ENCODE assay signal across 18 cellular contexts in genomic region chr3:139267300-139268246, GRCh38.
DNase-seq lines count a peak whose midpoint lies in the region; ATAC-seq and TF ChIP-seq lines count a peak whose summit lies in the region.
"Had no signal": no experiment of that assay in that cellular context is flagged by ENCODE, and none has a peak within 500 bp of the region (broad histone marks: within the 10 kb centered on the region; RNA-seq: fewer than 3 reads in every experiment).

No MANE protein-coding gene starts in this region.

- peaks cover 10% of the 10 kb centered on the region for H3K27me3 Mint-ChIP-seq in activated CD8-positive, alpha-beta memory T cell treated with anti-CD3 and anti-CD28 coated beads, Interleukin-2, amount 10 ng/mL, durations not matched to agents 7 days and 5 days
- H3K27me3 Mint-ChIP-seq in CD4-positive, alpha-beta memory T cell = peaks cover under 1 to 4% of the 10 kb centered on the region in 2 donors

- POLR2A ChIA-PET in CD4-positive, alpha-beta memory T cell (lab: Charles Lee; ENCODE audit: partially characterized antibody) = no interaction called here

- H3K4me1 Mint-ChIP-seq in activated CD8-positive, alpha-beta memory T cell treated with anti-CD3 and anti-CD28 coated beads, Interleukin-2, amount 10 ng/mL, durations not matched to agents 7 days and 5 days = no peaks in the 10 kb centered on the region
- no peaks in the 10 kb centered on the region for H3K4me1 Mint-ChIP-seq in CD4-positive, alpha-beta memory T cell

- H3K27ac ChIP-seq in left ventricle myocardium inferior (replicated peaks) (peak overlapping the region; percentile 61), vagina (no peak overlapping the region)
- no peak overlapping the region for H3K27ac ChIP-seq in CD4-positive, alpha-beta memory T cell (ENCODE audit: low read depth, low read length)

- H3K4me1 ChIP-seq in left ventricle myocardium inferior = peaks cover 24% of the 10 kb centered on the region
- no peaks in the 10 kb centered on the region for H3K4me1 ChIP-seq in vagina
- no peaks in the 10 kb centered on the region for H3K4me1 ChIP-seq in CD4-positive, alpha-beta memory T cell (ENCODE audit: insufficient read depth, low read length)

- CTCF ChIA-PET in activated CD8-positive, alpha-beta memory T cell treated with anti-CD3 and anti-CD28 coated beads, Interleukin-2, amount 10 ng/mL, durations not matched to agents 7 days and 5 days (lab: Charles Lee) = no interaction called here
- CTCF ChIA-PET in CD4-positive, alpha-beta memory T cell (lab: Charles Lee; ENCODE audit: partially characterized antibody) = no interaction called here

- H3K4me3 ChIP-seq in left ventricle myocardium inferior (no peak overlapping the region), vagina (no peak overlapping the region)
- no peak overlapping the region for H3K4me3 ChIP-seq in CD4-positive, alpha-beta memory T cell (ENCODE audit: low read length in 2 of 2)
- H3K4me3 ChIP-seq: GM12878 had no signal

- TF ChIP-seq POLR2A in vagina (IDR thresholded peaks at IDR 0.05) = no peak

- H3K9me3 ChIP-seq in left ventricle myocardium inferior (replicated peaks) = no peaks in the 10 kb centered on the region
- no peaks in the 10 kb centered on the region for H3K9me3 ChIP-seq in vagina
- no peaks in the 10 kb centered on the region for H3K9me3 ChIP-seq in CD4-positive, alpha-beta memory T cell (ENCODE audit: control insufficient read depth in 1 of 2, low read length in 2 of 2)

- TF ChIP-seq CTCF in left ventricle myocardium inferior (IDR thresholded peaks at IDR 0.05; ENCODE audit: borderline replicate concordance) (no peak), vagina (IDR thresholded peaks at IDR 0.05) (no peak)

- no peaks in the 10 kb centered on the region for H3K9me3 Mint-ChIP-seq in activated CD8-positive, alpha-beta memory T cell treated with anti-CD3 and anti-CD28 coated beads, Interleukin-2, amount 10 ng/mL, durations not matched to agents 7 days and 5 days (ENCODE audit: low read depth)
- H3K9me3 Mint-ChIP-seq in CD4-positive, alpha-beta memory T cell = no peaks in the 10 kb centered on the region
- H3K9me3 Mint-ChIP-seq: CD8-positive, alpha-beta T cell; HFFc6 had no signal

- H3K36me3 Mint-ChIP-seq in activated CD8-positive, alpha-beta memory T cell treated with anti-CD3 and anti-CD28 coated beads, Interleukin-2, amount 10 ng/mL, durations not matched to agents 7 days and 5 days = no peaks in the 10 kb centered on the region
- no peaks in the 10 kb centered on the region for H3K36me3 Mint-ChIP-seq in CD4-positive, alpha-beta memory T cell
- H3K36me3 Mint-ChIP-seq: CD8-positive, alpha-beta T cell had no signal

- DNase-seq in activated CD8-positive, alpha-beta memory T cell treated with anti-CD3 and anti-CD28 coated beads for 24 hours = peak; percentile 21
- DNase-seq in activated CD8-positive, alpha-beta memory T cell treated with anti-CD3 and anti-CD28 coated beads, Interleukin-2, amount 10 ng/mL, durations not matched to agents 7 days and 5 days = no peak
- DNase-seq in left ventricle myocardium inferior = no peak
- DNase-seq in mesenteric fat pad (ENCODE audit: low spot score) = peak; percentile 37
- DNase-seq in vagina (ENCODE audit: extremely low spot score in 2 of 2) = peak; percentile 55 to 65
- no peak for DNase-seq in stimulated activated CD4-positive, alpha-beta T cell treated with anti-CD3 and anti-CD28 coated beads, Interleukin-15, amount 100 ng/mL, for 24 hours
- DNase-seq in GM03348 (ENCODE audit: low spot score) = no peak
- no peak for DNase-seq in CD4-positive, alpha-beta memory T cell
- DNase-seq: DMS79 treated with DMSO at 0.1 percent for 48 hours, HFFc6, KBM-7, MV-4-11, NCI-H1417, NCI-H1930, NCI-H774 had no signal

- H3K4me3 Mint-ChIP-seq in activated CD8-positive, alpha-beta memory T cell treated with anti-CD3 and anti-CD28 coated beads, Interleukin-2, amount 10 ng/mL, durations not matched to agents 7 days and 5 days = no peak overlapping the region
- no peak overlapping the region for H3K4me3 Mint-ChIP-seq in CD4-positive, alpha-beta memory T cell
- H3K4me3 Mint-ChIP-seq: CD8-positive, alpha-beta T cell; HFFc6 had no signal

- intact Hi-C loops in left ventricle myocardium inferior (cut with micrococcal nuclease) (no loop called here), vagina (cut with DNase I) (no loop called here)
- intact Hi-C loops in CD4-positive, alpha-beta memory T cell (cut with micrococcal nuclease) = no loop called here

- no peak overlapping the region for H3K27ac Mint-ChIP-seq in activated CD8-positive, alpha-beta memory T cell treated with anti-CD3 and anti-CD28 coated beads, Interleukin-2, amount 10 ng/mL, durations not matched to agents 7 days and 5 days
- no peak overlapping the region for H3K27ac Mint-ChIP-seq in CD4-positive, alpha-beta memory T cell
- H3K27ac Mint-ChIP-seq: CD8-positive, alpha-beta T cell; HFFc6 had no signal

- no peak for ATAC-seq in activated CD8-positive, alpha-beta memory T cell treated with anti-CD3 and anti-CD28 coated beads, Interleukin-2, amount 10 ng/mL, durations not matched to agents 7 days and 5 days
- ATAC-seq: CD8-positive, alpha-beta T cell; GM12878; Panc1 had no signal

- no peaks in the 10 kb centered on the region for H3K36me3 ChIP-seq in left ventricle myocardium inferior
- H3K36me3 ChIP-seq in vagina = no peaks in the 10 kb centered on the region
- no peaks in the 10 kb centered on the region for H3K36me3 ChIP-seq in CD4-positive, alpha-beta memory T cell (ENCODE audit: insufficient read depth, low read length)

- H3K27me3 ChIP-seq in left ventricle myocardium inferior (ENCODE audit: low read depth) = peaks cover 6% of the 10 kb centered on the region
- no peaks in the 10 kb centered on the region for H3K27me3 ChIP-seq in vagina
- H3K27me3 ChIP-seq in CD4-positive, alpha-beta memory T cell (ENCODE audit: insufficient read depth, low read length) = no peaks in the 10 kb centered on the region

Comparison
In these comparisons a context has a peak if more than half of its experiments do, and no peak if none do; other contexts are left out.
1. DNase-seq: peak in activated CD8-positive, alpha-beta memory T cell treated with anti-CD3 and anti-CD28 coated beads for 24 hours (single experiment), mesenteric fat pad (single experiment) and vagina (2 of 2); none in activated CD8-positive, alpha-beta memory T cell treated with anti-CD3 and anti-CD28 coated beads, Interleukin-2, amount 10 ng/mL, durations not matched to agents 7 days and 5 days (single experiment), left ventricle myocardium inferior (single experiment), stimulated activated CD4-positive, alpha-beta T cell treated with anti-CD3 and anti-CD28 coated beads, Interleukin-15, amount 100 ng/mL, for 24 hours (single experiment), GM03348 (single experiment) and CD4-positive, alpha-beta memory T cell (0 of 5).